Comparison of ENCODE assay signal across 15 cellular contexts in genomic region chr9:72585737-72586136, GRCh38.
DNase-seq lines count a peak whose midpoint lies in the region; ATAC-seq, FAIRE-seq and TF ChIP-seq lines count a peak whose summit lies in the region.
"Had no signal": no experiment of that assay in that cellular context is flagged by ENCODE, and none has a peak within 500 bp of the region (broad histone marks: within the 10 kb centered on the region; RNA-seq: fewer than 3 reads in every experiment).

No MANE protein-coding gene starts in this region.

- FAIRE-seq in keratinocyte (lab: Jason Lieb, UNC): peak; percentile 95

- TF ChIP-seq POLR2A in body of pancreas (IDR thresholded peaks at IDR 0.05): no peak

- no peak overlapping the region for H3K27ac Mint-ChIP-seq in stimulated activated naive B cell treated with anti-CD40 and anti-IgM and Interleukin-4, amounts not matched to agents 10 μg/mL and 1 μg/mL and 100 μg/mL, for 72 hours
- H3K27ac Mint-ChIP-seq: memory B cell had no signal

- ATAC-seq in body of pancreas: peak; percentile 85
- no peak for ATAC-seq in stimulated activated naive B cell treated with anti-CD40 and anti-IgM and Interleukin-4, amounts not matched to agents 10 μg/mL and 1 μg/mL and 100 μg/mL, for 72 hours (replicated peaks)

- dilution Hi-C loops in keratinocyte (cut with MboI; ENCODE audit: extremely low pct_ligation_motif_present, low sequenced_read_pairs): loop anchor here (25.0 kb wide), 1 partner anchor 223 kb away; the partner anchor contains the start of gene ZFAND5

- H2AFZ ChIP-seq in keratinocyte (ENCODE audit: control insufficient read depth, low read length): no peak overlapping the region

- H3K4me1 ChIP-seq in body of pancreas (no peaks in the 10 kb centered on the region), keratinocyte (ENCODE audit: control insufficient read depth, extremely low read depth, insufficient read depth, low read length) (peaks cover 28% of the 10 kb centered on the region)

- peak; percentile 80 for DNase-seq in AG09309 (ENCODE audit: low read depth)
- DNase-seq in MG63: peak; percentile 23
- DNase-seq in body of pancreas: peak; percentile 57 to 91 (median 80)
- DNase-seq in keratinocyte (ENCODE audit: low read depth, low spot score): peak; percentile 48
- no peak for DNase-seq in iPS-NIHi11 (ENCODE audit: low spot score)
- no peak for DNase-seq in dedifferentiated amniotic fluid mesenchymal stem cell (ENCODE audit: extremely low spot score)
- no peak for DNase-seq in stimulated activated naive B cell treated with anti-CD40 and anti-IgM and Interleukin-4, amounts not matched to agents 10 μg/mL and 1 μg/mL and 100 μg/mL, for 72 hours
- DNase-seq in DMS53 (lab: John Stamatoyannopoulos, UW): no peak
- DNase-seq: activated CD4-positive, CD25-positive, alpha-beta regulatory T cell; activated effector memory CD4-positive, alpha-beta T cell treated with Interleukin-2 at 50 U/mL for 16 hours; CD4-positive, alpha-beta memory T cell; H7; NCI-H2081; tibial artery had no signal

- H3K9me3 Mint-ChIP-seq in stimulated activated naive B cell treated with anti-CD40 and anti-IgM and Interleukin-4, amounts not matched to agents 10 μg/mL and 1 μg/mL and 100 μg/mL, for 72 hours: no peaks in the 10 kb centered on the region
- H3K9me3 Mint-ChIP-seq: memory B cell had no signal

- H3K4me3 Mint-ChIP-seq in stimulated activated naive B cell treated with anti-CD40 and anti-IgM and Interleukin-4, amounts not matched to agents 10 μg/mL and 1 μg/mL and 100 μg/mL, for 72 hours: no peak overlapping the region
- H3K4me3 Mint-ChIP-seq: memory B cell had no signal

- H3K27me3 ChIP-seq in MG63 (no peaks in the 10 kb centered on the region), body of pancreas (no peaks in the 10 kb centered on the region), keratinocyte (ENCODE audit: control insufficient read depth, extremely low read depth, insufficient read depth, low read length) (no peaks in the 10 kb centered on the region)
- H3K27me3 ChIP-seq: tibial artery had no signal

- H3K79me2 ChIP-seq in keratinocyte (ENCODE audit: control insufficient read depth, insufficient read depth, low read length): no peaks in the 10 kb centered on the region

- peak overlapping the region; percentile 2 for H3K4me2 ChIP-seq in keratinocyte (ENCODE audit: control insufficient read depth, extremely low read depth, insufficient read depth, low read depth, low read length)

- intact Hi-C loops in body of pancreas (cut with DNase I): no loop called here

- TF ChIP-seq CTCF in AG09309 (IDR thresholded peaks at IDR 0.05; ENCODE audit: control insufficient read depth, insufficient read depth, low read depth, low read length, missing control alignments) (no peak), body of pancreas (IDR thresholded peaks at IDR 0.05) (no peak), keratinocyte (optimal IDR thresholded peaks at IDR 0.05 in 1 of 3, IDR thresholded peaks at IDR 0.05 in 1 of 3, conservative IDR thresholded peaks at IDR 0.05 in 1 of 3; ENCODE audit: extremely low read depth in 1 of 3, insufficient read depth in 2 of 3, low read length in 3 of 3) (no peak)

- H3K4me3 ChIP-seq in AG09309 (ENCODE audit: control insufficient read depth, low read depth, low read length) (no peak overlapping the region), MG63 (no peak overlapping the region), body of pancreas (no peak overlapping the region), keratinocyte (ENCODE audit: control insufficient read depth in 2 of 3, extremely low read depth in 1 of 3, insufficient read depth in 2 of 3, low read depth in 1 of 3, low read length in 3 of 3) (no peak overlapping the region)
- H3K4me3 ChIP-seq: tibial artery had no signal

- H3K36me3 Mint-ChIP-seq in stimulated activated naive B cell treated with anti-CD40 and anti-IgM and Interleukin-4, amounts not matched to agents 10 μg/mL and 1 μg/mL and 100 μg/mL, for 72 hours: no peaks in the 10 kb centered on the region
- H3K36me3 Mint-ChIP-seq: CD4-positive, alpha-beta memory T cell; memory B cell had no signal

- H3K27ac ChIP-seq in body of pancreas (peak overlapping the region in 2 of 4 donors; percentile 50 to 63), keratinocyte (ENCODE audit: control insufficient read depth, insufficient read depth, low read length) (peak overlapping the region; percentile 15)
- H3K27ac ChIP-seq: tibial artery had no signal

- no peak overlapping the region for H3K9ac ChIP-seq in keratinocyte (ENCODE audit: control insufficient read depth, extremely low read depth, insufficient read depth, low read length)

- H3K27me3 Mint-ChIP-seq in stimulated activated naive B cell treated with anti-CD40 and anti-IgM and Interleukin-4, amounts not matched to agents 10 μg/mL and 1 μg/mL and 100 μg/mL, for 72 hours: peaks cover 12 to 23% of the 10 kb centered on the region in 2 donors
- H3K27me3 Mint-ChIP-seq: CD4-positive, alpha-beta memory T cell had no signal

- WGBS in body of pancreas, 2 donors: 35 to 54% methylated on average over 6 of the region's 6 CpGs

- no peaks in the 10 kb centered on the region for H4K20me1 ChIP-seq in keratinocyte (ENCODE audit: control insufficient read depth, extremely low read depth, insufficient read depth, low read length)

- H3K36me3 ChIP-seq in MG63 (no peaks in the 10 kb centered on the region), body of pancreas (replicated peaks in 1 of 2; ENCODE audit: insufficient read depth in 1 of 2, low read depth in 2 of 2) (no peaks in the 10 kb centered on the region), keratinocyte (ENCODE audit: control insufficient read depth in 2 of 2, extremely low read depth in 1 of 2, insufficient read depth in 2 of 2, low read length in 2 of 2) (no peaks in the 10 kb centered on the region)
- H3K36me3 ChIP-seq: tibial artery had no signal

- no peaks in the 10 kb centered on the region for H3K9me1 ChIP-seq in keratinocyte (ENCODE audit: control insufficient read depth, extremely low read depth, insufficient read depth, low read length)

- H3K4me1 Mint-ChIP-seq in stimulated activated naive B cell treated with anti-CD40 and anti-IgM and Interleukin-4, amounts not matched to agents 10 μg/mL and 1 μg/mL and 100 μg/mL, for 72 hours: peaks cover 0 to 13% of the 10 kb centered on the region in 2 donors
- H3K4me1 Mint-ChIP-seq: memory B cell had no signal

- H3K9me3 ChIP-seq in MG63 (no peaks in the 10 kb centered on the region), body of pancreas (no peaks in the 10 kb centered on the region), keratinocyte (ENCODE audit: control insufficient read depth, low read depth, low read length) (no peaks in the 10 kb centered on the region)
- H3K9me3 ChIP-seq: tibial artery had no signal

Comparison
In these comparisons a context has a peak if more than half of its experiments do, and no peak if none do; other contexts are left out.
1. DNase-seq: peak in AG09309 (single experiment), MG63 (single experiment), body of pancreas (4 of 4) and keratinocyte (single experiment); none in iPS-NIHi11 (single experiment), dedifferentiated amniotic fluid mesenchymal stem cell (single experiment), stimulated activated naive B cell treated with anti-CD40 and anti-IgM and Interleukin-4, amounts not matched to agents 10 μg/mL and 1 μg/mL and 100 μg/mL, for 72 hours (single experiment) and DMS53 (single experiment).